In genomic region chr6:10964684-10965083, GRCh38 we compare ENCODE assay signal across 16 cellular contexts.
A peak's percentile ranks its signal among the peaks of the same experiment; 100 is the strongest.
DNase-seq lines count a peak whose midpoint lies in the region; ATAC-seq and TF ChIP-seq lines count a peak whose summit lies in the region.
"Had no signal": no experiment of that assay in that cellular context is flagged by ENCODE, and none has a peak within 500 bp of the region (broad histone marks: within the 10 kb centered on the region; RNA-seq: fewer than 3 reads in every experiment).

No MANE protein-coding gene starts in this region.

- H3K4me1 Mint-ChIP-seq in natural killer cell, result no peaks in the 10 kb centered on the region
- H3K4me1 Mint-ChIP-seq: immature natural killer cell had no signal

- no peak overlapping the region for H3K27ac Mint-ChIP-seq in natural killer cell
- H3K27ac Mint-ChIP-seq: activated CD4-positive, alpha-beta memory T cell treated with anti-CD3 and anti-CD28 coated beads for 36 hours; immature natural killer cell had no signal

- peaks cover 0 to 29% (median 20%) of the 10 kb centered on the region in 8 donors for H3K9me3 ChIP-seq in spleen

- ATAC-seq in GM18519 (IDR thresholded peaks at IDR 0.05; ENCODE audit: low FRiP score, unreplicated experiment), result peak; percentile 93
- peak; percentile 94 for ATAC-seq in HG02852 (IDR thresholded peaks at IDR 0.05; ENCODE audit: unreplicated experiment)
- ATAC-seq in HG03521 (IDR thresholded peaks at IDR 0.05; ENCODE audit: unreplicated experiment), result peak; percentile 83
- no peak for ATAC-seq in natural killer cell

- H3K36me3 Mint-ChIP-seq in natural killer cell, result no peaks in the 10 kb centered on the region
- H3K36me3 Mint-ChIP-seq: activated CD4-positive, alpha-beta memory T cell treated with anti-CD3 and anti-CD28 coated beads for 36 hours; immature natural killer cell had no signal

- no peaks in the 10 kb centered on the region for H3K27me3 ChIP-seq in spleen (replicated peaks in 1 of 7)
- H3K27me3 ChIP-seq: BLaER1 treated with 17β-estradiol and CSF1 and Interleukin-3, amounts not matched to agents 10 nM and 100 nM had no signal

- intact Hi-C loops in natural killer cell (cut with micrococcal nuclease) (no loop called here), spleen (cut with DNase I; ENCODE audit: low total_unique reads) (no loop called here), head of caudate nucleus (cut with DNase I) (no loop called here)

- no peak for TF ChIP-seq POLR2A in spleen (IDR thresholded peaks at IDR 0.05)

- H3K36me3 ChIP-seq in spleen, result no peaks in the 10 kb centered on the region
- H3K36me3 ChIP-seq: BLaER1 treated with 17β-estradiol and CSF1 and Interleukin-3, amounts not matched to agents 10 nM and 100 nM had no signal

- H3K4me1 ChIP-seq in spleen, result no peaks in the 10 kb centered on the region
- H3K4me1 ChIP-seq: BLaER1 treated with 17β-estradiol and CSF1 and Interleukin-3, amounts not matched to agents 10 nM and 100 nM had no signal

- peaks cover 4 to 6% of the 10 kb centered on the region in 2 donors for H3K9me3 Mint-ChIP-seq in natural killer cell

- no peak overlapping the region for H3K27ac ChIP-seq in spleen
- H3K27ac ChIP-seq: BLaER1 treated with 17β-estradiol and CSF1 and Interleukin-3, amounts not matched to agents 10 nM and 100 nM had no signal

- peaks cover 4 to 25% of the 10 kb centered on the region in 2 donors for H3K27me3 Mint-ChIP-seq in natural killer cell (ENCODE audit: low read depth in 2 of 2)

- 54 to 84% (median 73%) methylated on average over 1 of the region's 1 CpG for WGBS in spleen, 5 donors

- peak; percentile 46 for DNase-seq in GM20000 (ENCODE audit: low spot score)
- DNase-seq in natural killer cell, result no peak
- DNase-seq in spleen, result no peak
- no peak for DNase-seq in NCI-H2196 treated with DMSO at 0.1 percent for 48 hours (lab: John Stamatoyannopoulos, UW; ENCODE audit: unreplicated experiment)
- no peak for DNase-seq in head of caudate nucleus
- DNase-seq: activated CD4-positive, alpha-beta memory T cell treated with anti-CD3 and anti-CD28 coated beads for 36 hours; effector CD8-positive, alpha-beta T cell; foreskin fibroblast; immature natural killer cell; RPMI8226; substantia nigra; T-helper 9 cell had no signal

- no peak overlapping the region for H3K4me3 ChIP-seq in spleen
- H3K4me3 ChIP-seq: BLaER1 treated with 17β-estradiol and CSF1 and Interleukin-3, amounts not matched to agents 10 nM and 100 nM had no signal

- TF ChIP-seq CTCF in GM20000 (IDR thresholded peaks at IDR 0.05; ENCODE audit: extremely low read depth, missing control alignments) (no peak), natural killer cell (IDR thresholded peaks at IDR 0.05) (no peak), spleen (IDR thresholded peaks at IDR 0.05 in 8 of 11, conservative IDR thresholded peaks at IDR 0.05 in 3 of 11) (no peak)

- H3K4me3 Mint-ChIP-seq in natural killer cell, result no peak overlapping the region
- H3K4me3 Mint-ChIP-seq: activated CD4-positive, alpha-beta memory T cell treated with anti-CD3 and anti-CD28 coated beads for 36 hours; immature natural killer cell had no signal

Comparison
In these comparisons a context has a peak if more than half of its experiments do, and no peak if none do; other contexts are left out.
1. ATAC-seq: peak in GM18519 (single experiment), HG02852 (single experiment) and HG03521 (single experiment); none in natural killer cell (0 of 3).